In the genomic region with DNA sequence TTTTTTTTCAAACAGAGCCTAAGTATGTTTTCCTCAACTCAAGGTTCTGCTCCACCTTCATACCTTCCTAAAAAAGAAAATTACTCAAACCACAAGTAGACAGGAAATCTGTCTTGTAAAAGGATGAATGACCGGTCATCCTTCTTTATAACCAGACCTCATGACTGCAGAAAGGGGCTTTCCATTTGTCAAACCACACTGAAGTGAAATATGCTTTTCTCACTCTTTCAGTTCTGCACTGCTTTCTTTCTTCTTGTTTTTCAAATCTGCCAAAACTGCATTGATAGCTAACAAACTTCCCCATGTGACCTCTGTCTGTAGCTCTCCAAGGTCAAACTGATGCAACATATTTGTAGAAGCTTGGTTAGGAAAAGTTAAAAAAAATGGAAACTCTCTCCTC, we compare ENCODE assay signal across 10 cellular contexts.
DNase-seq lines count a peak whose midpoint lies in the region; ATAC-seq and TF ChIP-seq lines count a peak whose summit lies in the region.
"Had no signal": no experiment of that assay in that cellular context is flagged by ENCODE, and none has a peak within 500 bp of the region (broad histone marks: within the 10 kb centered on the region; RNA-seq: fewer than 3 reads in every experiment).

No MANE protein-coding gene starts in this region.

- DNase-seq in GM10266 (ENCODE audit: extremely low spot score) = peak; percentile 34
- DNase-seq in dermis blood vessel endothelial cell = peak; percentile 33
- DNase-seq in activated CD4-positive, CD25-positive, alpha-beta regulatory T cell treated with anti-CD3 and anti-CD28 coated beads, Interleukin-2, amount 50 U/mL, for 72 hours = no peak
- DNase-seq in NCI-H748 (lab: John Stamatoyannopoulos, UW; ENCODE audit: unreplicated experiment) = no peak
- no peak for DNase-seq in SW480 (ENCODE audit: low spot score)
- DNase-seq in NCI-H526 (lab: John Stamatoyannopoulos, UW) = no peak
- DNase-seq: activated CD4-positive, alpha-beta T cell treated with anti-CD3 and anti-CD28 coated beads, Interleukin-2, amount 50 U/mL, for 1 hour; stimulated activated naive CD4-positive, alpha-beta T cell had no signal

- ATAC-seq in GM21381 (IDR thresholded peaks at IDR 0.05; ENCODE audit: unreplicated experiment) = peak; percentile 75
- ATAC-seq in HG03175 (IDR thresholded peaks at IDR 0.05; ENCODE audit: unreplicated experiment) = peak; percentile 71

- TF ChIP-seq CTCF in GM10266 (IDR thresholded peaks at IDR 0.05; ENCODE audit: control insufficient read depth, insufficient read depth, low read depth, missing control alignments) = no peak

Comparison
In these comparisons a context has a peak if more than half of its experiments do, and no peak if none do; other contexts are left out.
1. DNase-seq: peak in GM10266 (single experiment) and dermis blood vessel endothelial cell (single experiment); none in activated CD4-positive, CD25-positive, alpha-beta regulatory T cell treated with anti-CD3 and anti-CD28 coated beads, Interleukin-2, amount 50 U/mL, for 72 hours (single experiment), NCI-H748 (single experiment), SW480 (single experiment) and NCI-H526 (0 of 2).